ENCODE assay signal across 9 cellular contexts in the genomic region with DNA sequence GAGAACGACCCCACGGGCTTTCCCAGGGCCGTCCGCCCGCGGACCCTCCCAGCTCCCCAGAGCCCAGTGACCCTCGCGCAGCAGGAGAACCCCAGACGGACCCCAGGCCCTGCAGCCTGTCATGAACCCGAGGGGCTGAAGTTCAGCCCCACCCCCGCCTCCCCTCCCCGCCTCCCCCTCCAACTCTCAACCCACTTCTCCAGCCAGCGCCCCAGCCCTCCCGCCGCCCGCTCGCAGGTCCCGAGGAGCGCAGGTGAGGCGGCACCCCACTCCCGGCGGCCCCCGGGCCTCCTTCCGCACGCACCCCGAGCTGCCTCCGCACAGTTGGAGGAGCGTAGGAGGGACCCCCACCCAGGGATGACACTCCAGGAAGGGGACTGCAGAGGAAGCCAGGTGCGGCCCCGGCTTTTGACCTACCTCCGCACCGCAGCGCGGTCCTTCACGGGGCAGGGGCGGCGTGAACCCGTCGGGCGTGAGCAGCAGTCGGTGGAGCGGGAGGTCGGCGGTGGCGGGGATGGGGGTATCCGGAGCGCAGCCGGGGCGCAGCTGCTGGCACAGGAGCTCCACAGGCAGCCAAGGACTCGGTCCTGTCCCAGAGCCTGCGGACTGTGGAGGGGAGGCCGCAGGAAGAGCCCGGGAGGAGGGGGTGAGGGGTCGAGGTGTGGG. TPM values are rescaled to one million over a fixed set of nuclear protein-coding genes. Genes with fewer than 3 reads are reported as not detected.
DNase-seq lines count a peak whose midpoint lies in the region; ATAC-seq and TF ChIP-seq lines count a peak whose summit lies in the region.
"Had no signal": no experiment of that assay in that cellular context is flagged by ENCODE, and none has a peak within 500 bp of the region (broad histone marks: within the 10 kb centered on the region; RNA-seq: fewer than 3 reads in every experiment).

A gene with protein sequence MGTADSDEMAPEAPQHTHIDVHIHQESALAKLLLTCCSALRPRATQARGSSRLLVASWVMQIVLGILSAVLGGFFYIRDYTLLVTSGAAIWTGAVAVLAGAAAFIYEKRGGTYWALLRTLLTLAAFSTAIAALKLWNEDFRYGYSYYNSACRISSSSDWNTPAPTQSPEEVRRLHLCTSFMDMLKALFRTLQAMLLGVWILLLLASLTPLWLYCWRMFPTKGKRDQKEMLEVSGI (plus strand): TSS at position 194 of the 666 bp plus-strand sequence. CDS start 782 bp downstream, outside the sequence.

- H3K27ac ChIP-seq in neural cell (ENCODE audit: low read length) (no peak within 1 kb of the TSS), vagina (peak within 1 kb of the TSS; percentile 76)

- TF ChIP-seq CTCF in fibroblast of mammary gland (conservative IDR thresholded peaks at IDR 0.05; ENCODE audit: control insufficient read depth, insufficient read depth, low read depth, low read length), result no peak
- no peak for TF ChIP-seq CTCF in neural cell (IDR thresholded peaks at IDR 0.05; ENCODE audit: poor library complexity, severe bottlenecking)
- no peak for TF ChIP-seq CTCF in vagina (IDR thresholded peaks at IDR 0.05)

- H4K20me1 ChIP-seq in neural cell (ENCODE audit: insufficient read depth), result no peaks in the 10 kb centered on the region

- H3K4me3 ChIP-seq in fibroblast of mammary gland (ENCODE audit: control insufficient read depth, low read depth, low read length) (peak within 1 kb of the TSS; percentile 41), neural cell (ENCODE audit: low read length) (peak within 1 kb of the TSS; percentile 53), vagina (peak within 1 kb of the TSS; percentile 55 to 58)

- ATAC-seq in GM18519 (IDR thresholded peaks at IDR 0.05; ENCODE audit: low FRiP score, unreplicated experiment), result no peak

- H3K9ac ChIP-seq in neural cell (ENCODE audit: low read length), result no peak within 1 kb of the TSS

- peaks cover 15% of the 10 kb centered on the region for H3K4me1 ChIP-seq in vagina

- no peaks in the 10 kb centered on the region for H3K36me3 ChIP-seq in neural cell (ENCODE audit: insufficient read depth, low read length)
- peaks cover 0 to 14% of the 10 kb centered on the region in 2 donors for H3K36me3 ChIP-seq in vagina

- H3F3A ChIP-seq in neural cell (ENCODE audit: insufficient read depth, low read length, poor library complexity, severe bottlenecking), result no peaks in the 10 kb centered on the region

- DNase-seq in stimulated activated CD4-positive, alpha-beta T cell treated with anti-CD3 and anti-CD28 coated beads, Interleukin-12 subunit alpha, Interleukin-12 subunit beta, amount 100 ng/mL, for 4 hours, result peak; percentile 9
- no peak for DNase-seq in stimulated activated CD4-positive, alpha-beta T cell treated with anti-CD3 and anti-CD28 coated beads, Interleukin-1b, Interleukin-23, amount 100 ng/mL, for 48 hours
- DNase-seq in fibroblast of mammary gland (ENCODE audit: low read depth), result no peak
- DNase-seq in vagina (ENCODE audit: extremely low spot score in 2 of 2), result no peak
- no peak for DNase-seq in HuH-7 (ENCODE audit: low spot score)
- DNase-seq in NCI-H2196 treated with DMSO at 0.1 percent for 48 hours (lab: John Stamatoyannopoulos, UW; ENCODE audit: unreplicated experiment), result no peak

- H2AFZ ChIP-seq in neural cell (ENCODE audit: low read depth, low read length), result no peak within 1 kb of the TSS

- H3K9me3 ChIP-seq in neural cell (ENCODE audit: low read length) (no peaks in the 10 kb centered on the region), vagina (no peaks in the 10 kb centered on the region)

- H3K79me2 ChIP-seq in neural cell (replicated peaks; ENCODE audit: insufficient read depth, low read length), result no peaks in the 10 kb centered on the region

- no peak within 1 kb of the TSS for H3K4me2 ChIP-seq in neural cell (ENCODE audit: low read length)

- no peak for TF ChIP-seq POLR2A in vagina (IDR thresholded peaks at IDR 0.05)

- no peak for TF ChIP-seq RAD21 in neural cell (conservative IDR thresholded peaks at IDR 0.05)

- H3K27me3 ChIP-seq in neural cell (ENCODE audit: insufficient read depth, low read depth, low read length) (peaks cover 40% of the 10 kb centered on the region), vagina (no peaks in the 10 kb centered on the region)

- intact Hi-C loops in vagina (cut with DNase I), result no loop called here

- TF ChIP-seq EP300 in neural cell (conservative IDR thresholded peaks at IDR 0.05; ENCODE audit: poor library complexity, severe bottlenecking), result no peak

- H3K9me2 ChIP-seq in neural cell (ENCODE audit: insufficient read depth, low read length), result no peaks in the 10 kb centered on the region

TF ChIP-seq in neural cell, 6 proteins besides CTCF, POLR2A, EP300 and RAD21:
- TF ChIP-seq TAF1 (IDR thresholded peaks at IDR 0.05; ENCODE audit: low read depth) (no peak), MXI1 (conservative IDR thresholded peaks at IDR 0.05; ENCODE audit: poor library complexity, severe bottlenecking) (no peak), SMC3 (conservative IDR thresholded peaks at IDR 0.05; ENCODE audit: poor library complexity) (no peak), EZH2 (IDR thresholded peaks at IDR 0.05; ENCODE audit: borderline replicate concordance, insufficient read depth, low read length, poor library complexity, severe bottlenecking) (no peak), POLR2AphosphoS5 (IDR thresholded peaks at IDR 0.05) (no peak)
- TF ChIP-seq, protein P1, sequence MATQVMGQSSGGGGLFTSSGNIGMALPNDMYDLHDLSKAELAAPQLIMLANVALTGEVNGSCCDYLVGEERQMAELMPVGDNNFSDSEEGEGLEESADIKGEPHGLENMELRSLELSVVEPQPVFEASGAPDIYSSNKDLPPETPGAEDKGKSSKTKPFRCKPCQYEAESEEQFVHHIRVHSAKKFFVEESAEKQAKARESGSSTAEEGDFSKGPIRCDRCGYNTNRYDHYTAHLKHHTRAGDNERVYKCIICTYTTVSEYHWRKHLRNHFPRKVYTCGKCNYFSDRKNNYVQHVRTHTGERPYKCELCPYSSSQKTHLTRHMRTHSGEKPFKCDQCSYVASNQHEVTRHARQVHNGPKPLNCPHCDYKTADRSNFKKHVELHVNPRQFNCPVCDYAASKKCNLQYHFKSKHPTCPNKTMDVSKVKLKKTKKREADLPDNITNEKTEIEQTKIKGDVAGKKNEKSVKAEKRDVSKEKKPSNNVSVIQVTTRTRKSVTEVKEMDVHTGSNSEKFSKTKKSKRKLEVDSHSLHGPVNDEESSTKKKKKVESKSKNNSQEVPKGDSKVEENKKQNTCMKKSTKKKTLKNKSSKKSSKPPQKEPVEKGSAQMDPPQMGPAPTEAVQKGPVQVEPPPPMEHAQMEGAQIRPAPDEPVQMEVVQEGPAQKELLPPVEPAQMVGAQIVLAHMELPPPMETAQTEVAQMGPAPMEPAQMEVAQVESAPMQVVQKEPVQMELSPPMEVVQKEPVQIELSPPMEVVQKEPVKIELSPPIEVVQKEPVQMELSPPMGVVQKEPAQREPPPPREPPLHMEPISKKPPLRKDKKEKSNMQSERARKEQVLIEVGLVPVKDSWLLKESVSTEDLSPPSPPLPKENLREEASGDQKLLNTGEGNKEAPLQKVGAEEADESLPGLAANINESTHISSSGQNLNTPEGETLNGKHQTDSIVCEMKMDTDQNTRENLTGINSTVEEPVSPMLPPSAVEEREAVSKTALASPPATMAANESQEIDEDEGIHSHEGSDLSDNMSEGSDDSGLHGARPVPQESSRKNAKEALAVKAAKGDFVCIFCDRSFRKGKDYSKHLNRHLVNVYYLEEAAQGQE (IDR thresholded peaks at IDR 0.05; ENCODE audit: borderline replicate concordance), result no peak

RNA-seq across cellular contexts. Expression of the gene that starts here (rescaled TPM):
- not detected in 2 replicates for polyA plus RNA-seq in neural cell
- polyA minus RNA-seq in neural cell, result not detected in 2 replicates
- 43.7 TPM for total RNA-seq in vagina
- total RNA-seq: dermis microvascular lymphatic vessel endothelial cell had no signal
